ENCODE assay signal across 1 cellular context in genomic region chr1:31723828-31724359, GRCh38.
A peak's percentile ranks its signal among the peaks of the same experiment; 100 is the strongest.
TF ChIP-seq lines count a peak whose summit lies in the region.

No MANE protein-coding gene starts in this region.

TF ChIP-seq in HepG2, 621 proteins besides CTCF, POLR2A, EP300 and RAD21 (continued from another document and continues in another):
- TF ChIP-seq FUBP1 (CRISPR knock-in tag; IDR thresholded peaks at IDR 0.05; ENCODE audit: borderline replicate concordance) = no peak
- no peak for TF ChIP-seq RBAK (CRISPR knock-in tag; IDR thresholded peaks at IDR 0.05)
- no peak for TF ChIP-seq PTBP1 (IDR thresholded peaks at IDR 0.05; ENCODE audit: low read depth, low read length, poor library complexity, severe bottlenecking)
- TF ChIP-seq THAP7 (CRISPR knock-in tag; IDR thresholded peaks at IDR 0.05) = no peak
- peak; percentile 88; the same call in 1 of the 2 replicates for TF ChIP-seq ZNF766 (CRISPR knock-in tag; IDR thresholded peaks at IDR 0.05; ENCODE audit: borderline replicate concordance)
- peak; percentile 82; the same call in 1 of the 2 replicates for TF ChIP-seq ZNF773 (CRISPR knock-in tag; IDR thresholded peaks at IDR 0.05; ENCODE audit: borderline replicate concordance)
- TF ChIP-seq RBFOX2 (IDR thresholded peaks at IDR 0.05; ENCODE audit: low read depth, low read length) = no peak
- no peak for TF ChIP-seq CREB1 (IDR thresholded peaks at IDR 0.05)
- no peak for TF ChIP-seq CREB1 (CRISPR knock-in tag; IDR thresholded peaks at IDR 0.05)
- TF ChIP-seq GMEB1 (CRISPR knock-in tag; IDR thresholded peaks at IDR 0.05; ENCODE audit: borderline replicate concordance) = no peak
- peak; percentile 97 for TF ChIP-seq ZSCAN12 (CRISPR knock-in tag; IDR thresholded peaks at IDR 0.05)
- no peak for TF ChIP-seq SYNCRIP (IDR thresholded peaks at IDR 0.05; ENCODE audit: insufficient read depth, low read depth, low read length)
- peak; percentile 46; the same call in 1 of the 2 replicates for TF ChIP-seq NFKB2 (CRISPR knock-in tag; IDR thresholded peaks at IDR 0.05; ENCODE audit: borderline replicate concordance)
- TF ChIP-seq ZNF784 (CRISPR knock-in tag; IDR thresholded peaks at IDR 0.05; ENCODE audit: borderline replicate concordance) = no peak
- TF ChIP-seq SRSF4 (IDR thresholded peaks at IDR 0.05; ENCODE audit: low read depth, low read length, poor library complexity, severe bottlenecking) = no peak
- no peak for TF ChIP-seq ZNF598 (CRISPR knock-in tag; IDR thresholded peaks at IDR 0.05; ENCODE audit: borderline replicate concordance)
- no peak for TF ChIP-seq PHF20 (CRISPR knock-in tag; IDR thresholded peaks at IDR 0.05)
- TF ChIP-seq ZNF124 (CRISPR knock-in tag; IDR thresholded peaks at IDR 0.05) = peak; percentile 80; the same call in 1 of the 2 replicates
- no peak for TF ChIP-seq MBNL3 (CRISPR knock-in tag; conservative IDR thresholded peaks at IDR 0.05)
- no peak for TF ChIP-seq SNAPC5 (CRISPR knock-in tag; IDR thresholded peaks at IDR 0.05; ENCODE audit: borderline replicate concordance)
- no peak for TF ChIP-seq KDM6A (CRISPR knock-in tag; IDR thresholded peaks at IDR 0.05; ENCODE audit: low read depth)
- TF ChIP-seq ZNF24 (IDR thresholded peaks at IDR 0.05) = no peak
- no peak for TF ChIP-seq AFF4 (CRISPR knock-in tag; IDR thresholded peaks at IDR 0.05)
- TF ChIP-seq SIN3B (IDR thresholded peaks at IDR 0.05; ENCODE audit: low read length) = no peak
- no peak for TF ChIP-seq FOXK2 (IDR thresholded peaks at IDR 0.05)
- TF ChIP-seq ISX (CRISPR knock-in tag; conservative IDR thresholded peaks at IDR 0.05) = peak; percentile 95
- TF ChIP-seq NCOA2 (CRISPR knock-in tag; IDR thresholded peaks at IDR 0.05) = peak; percentile 51; the same call in 1 of the 2 replicates
- no peak for TF ChIP-seq ZNF841 (CRISPR knock-in tag; IDR thresholded peaks at IDR 0.05; ENCODE audit: borderline replicate concordance)
- TF ChIP-seq KDM1A (CRISPR knock-in tag; IDR thresholded peaks at IDR 0.05) = no peak
- TF ChIP-seq ZBTB21 (CRISPR knock-in tag; IDR thresholded peaks at IDR 0.05) = peak; percentile 52; the same call in 1 of the 2 replicates
- TF ChIP-seq ATF5 (CRISPR knock-in tag; IDR thresholded peaks at IDR 0.05; ENCODE audit: low read depth) = no peak
- no peak for TF ChIP-seq ZNF274 (CRISPR knock-in tag; IDR thresholded peaks at IDR 0.05)
- no peak for TF ChIP-seq ZNF704 (CRISPR knock-in tag; IDR thresholded peaks at IDR 0.05; ENCODE audit: borderline replicate concordance)
- TF ChIP-seq JUND (CRISPR knock-in tag; IDR thresholded peaks at IDR 0.05) = no peak
- TF ChIP-seq ZHX2 (IDR thresholded peaks at IDR 0.05; ENCODE audit: low read depth) = no peak
- TF ChIP-seq ZHX2 (CRISPR knock-in tag; IDR thresholded peaks at IDR 0.05; ENCODE audit: borderline replicate concordance) = no peak
- no peak for TF ChIP-seq ZNF44 (CRISPR knock-in tag; IDR thresholded peaks at IDR 0.05)
- TF ChIP-seq TFE3 (CRISPR knock-in tag; IDR thresholded peaks at IDR 0.05) = peak; percentile 83
- no peak for TF ChIP-seq SETDB1 (CRISPR knock-in tag; IDR thresholded peaks at IDR 0.05; ENCODE audit: borderline replicate concordance)
- peak; percentile 89; the same call in 1 of the 2 replicates for TF ChIP-seq HBP1 (CRISPR knock-in tag; IDR thresholded peaks at IDR 0.05; ENCODE audit: low read depth)
- no peak for TF ChIP-seq ZNF607 (CRISPR knock-in tag; IDR thresholded peaks at IDR 0.05; ENCODE audit: borderline replicate concordance)
- TF ChIP-seq ZSCAN29 (CRISPR knock-in tag; conservative IDR thresholded peaks at IDR 0.05) = no peak
- peak; percentile 98 for TF ChIP-seq MIER2 (CRISPR knock-in tag; IDR thresholded peaks at IDR 0.05)
